ENCODE assay signal across 1 cellular context in the genomic region with DNA sequence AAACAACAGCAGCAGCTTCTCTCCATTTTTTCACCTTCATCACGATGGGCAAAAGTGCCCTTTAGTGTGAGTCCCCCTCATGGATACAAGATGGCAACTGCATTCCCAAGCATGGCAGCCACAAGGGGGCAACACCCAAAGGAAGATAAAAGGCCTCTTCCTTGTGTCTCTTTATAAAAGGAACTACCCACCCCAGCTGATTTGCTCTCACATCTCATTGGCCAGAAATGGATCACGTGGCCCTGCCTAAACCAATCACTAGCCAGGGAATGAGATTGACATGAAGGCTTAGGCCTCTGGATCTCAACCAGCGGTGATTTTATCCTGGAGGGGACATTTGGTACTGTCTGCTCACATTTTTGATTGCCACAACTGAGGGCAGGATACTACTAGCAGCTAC.
TF ChIP-seq lines count a peak whose summit lies in the region.

No MANE protein-coding gene starts in this region.

TF ChIP-seq in HepG2, 621 proteins besides CTCF, POLR2A, EP300 and RAD21 (continued from another document and continues in another):
- TF ChIP-seq, protein P1, sequence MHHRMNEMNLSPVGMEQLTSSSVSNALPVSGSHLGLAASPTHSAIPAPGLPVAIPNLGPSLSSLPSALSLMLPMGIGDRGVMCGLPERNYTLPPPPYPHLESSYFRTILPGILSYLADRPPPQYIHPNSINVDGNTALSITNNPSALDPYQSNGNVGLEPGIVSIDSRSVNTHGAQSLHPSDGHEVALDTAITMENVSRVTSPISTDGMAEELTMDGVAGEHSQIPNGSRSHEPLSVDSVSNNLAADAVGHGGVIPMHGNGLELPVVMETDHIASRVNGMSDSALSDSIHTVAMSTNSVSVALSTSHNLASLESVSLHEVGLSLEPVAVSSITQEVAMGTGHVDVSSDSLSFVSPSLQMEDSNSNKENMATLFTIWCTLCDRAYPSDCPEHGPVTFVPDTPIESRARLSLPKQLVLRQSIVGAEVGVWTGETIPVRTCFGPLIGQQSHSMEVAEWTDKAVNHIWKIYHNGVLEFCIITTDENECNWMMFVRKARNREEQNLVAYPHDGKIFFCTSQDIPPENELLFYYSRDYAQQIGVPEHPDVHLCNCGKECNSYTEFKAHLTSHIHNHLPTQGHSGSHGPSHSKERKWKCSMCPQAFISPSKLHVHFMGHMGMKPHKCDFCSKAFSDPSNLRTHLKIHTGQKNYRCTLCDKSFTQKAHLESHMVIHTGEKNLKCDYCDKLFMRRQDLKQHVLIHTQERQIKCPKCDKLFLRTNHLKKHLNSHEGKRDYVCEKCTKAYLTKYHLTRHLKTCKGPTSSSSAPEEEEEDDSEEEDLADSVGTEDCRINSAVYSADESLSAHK (CRISPR knock-in tag; IDR thresholded peaks at IDR 0.05; ENCODE audit: borderline replicate concordance): no peak
- TF ChIP-seq, protein P2, sequence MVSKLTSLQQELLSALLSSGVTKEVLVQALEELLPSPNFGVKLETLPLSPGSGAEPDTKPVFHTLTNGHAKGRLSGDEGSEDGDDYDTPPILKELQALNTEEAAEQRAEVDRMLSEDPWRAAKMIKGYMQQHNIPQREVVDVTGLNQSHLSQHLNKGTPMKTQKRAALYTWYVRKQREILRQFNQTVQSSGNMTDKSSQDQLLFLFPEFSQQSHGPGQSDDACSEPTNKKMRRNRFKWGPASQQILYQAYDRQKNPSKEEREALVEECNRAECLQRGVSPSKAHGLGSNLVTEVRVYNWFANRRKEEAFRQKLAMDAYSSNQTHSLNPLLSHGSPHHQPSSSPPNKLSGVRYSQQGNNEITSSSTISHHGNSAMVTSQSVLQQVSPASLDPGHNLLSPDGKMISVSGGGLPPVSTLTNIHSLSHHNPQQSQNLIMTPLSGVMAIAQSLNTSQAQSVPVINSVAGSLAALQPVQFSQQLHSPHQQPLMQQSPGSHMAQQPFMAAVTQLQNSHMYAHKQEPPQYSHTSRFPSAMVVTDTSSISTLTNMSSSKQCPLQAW (CRISPR knock-in tag; IDR thresholded peaks at IDR 0.05): no peak
- TF ChIP-seq KDM2A (CRISPR knock-in tag; IDR thresholded peaks at IDR 0.05; ENCODE audit: borderline replicate concordance, low read depth) (no peak), ZNF709 (CRISPR knock-in tag; IDR thresholded peaks at IDR 0.05) (no peak), PRMT3 (CRISPR knock-in tag; IDR thresholded peaks at IDR 0.05; ENCODE audit: borderline replicate concordance, low read depth) (no peak), ZNF331 (CRISPR knock-in tag; IDR thresholded peaks at IDR 0.05) (no peak), PCBP2 (optimal IDR thresholded peaks at IDR 0.05; ENCODE audit: low read depth, low read length, poor library complexity, severe bottlenecking) (no peak), ZKSCAN1 (IDR thresholded peaks at IDR 0.05; ENCODE audit: low read length) (no peak), HNRNPH1 (optimal IDR thresholded peaks at IDR 0.05; ENCODE audit: low read depth, low read length) (no peak), MYNN (CRISPR knock-in tag; IDR thresholded peaks at IDR 0.05; ENCODE audit: low read depth) (no peak), ELF1 (CRISPR knock-in tag; IDR thresholded peaks at IDR 0.05) (peak; percentile 42; the same call in 1 of the 2 replicates), ELF3 (CRISPR knock-in tag; IDR thresholded peaks at IDR 0.05) (peak; percentile 54), ZNF225 (CRISPR knock-in tag; IDR thresholded peaks at IDR 0.05) (no peak), TBL1XR1 (IDR thresholded peaks at IDR 0.05; ENCODE audit: borderline replicate concordance, low read length, partially characterized antibody) (no peak), ATF1 (CRISPR knock-in tag; IDR thresholded peaks at IDR 0.05) (no peak), ZNF282 (IDR thresholded peaks at IDR 0.05; ENCODE audit: partially characterized antibody) (no peak), SIN3B (IDR thresholded peaks at IDR 0.05; ENCODE audit: low read length) (no peak), CHCHD3 (CRISPR knock-in tag; IDR thresholded peaks at IDR 0.05) (no peak), TCF7L2 (IDR thresholded peaks at IDR 0.05; ENCODE audit: low read depth, low read length) (no peak), MTA3 (CRISPR knock-in tag; IDR thresholded peaks at IDR 0.05) (no peak), ZNF234 (CRISPR knock-in tag; conservative IDR thresholded peaks at IDR 0.05) (no peak)
- TF ChIP-seq, protein P3, sequence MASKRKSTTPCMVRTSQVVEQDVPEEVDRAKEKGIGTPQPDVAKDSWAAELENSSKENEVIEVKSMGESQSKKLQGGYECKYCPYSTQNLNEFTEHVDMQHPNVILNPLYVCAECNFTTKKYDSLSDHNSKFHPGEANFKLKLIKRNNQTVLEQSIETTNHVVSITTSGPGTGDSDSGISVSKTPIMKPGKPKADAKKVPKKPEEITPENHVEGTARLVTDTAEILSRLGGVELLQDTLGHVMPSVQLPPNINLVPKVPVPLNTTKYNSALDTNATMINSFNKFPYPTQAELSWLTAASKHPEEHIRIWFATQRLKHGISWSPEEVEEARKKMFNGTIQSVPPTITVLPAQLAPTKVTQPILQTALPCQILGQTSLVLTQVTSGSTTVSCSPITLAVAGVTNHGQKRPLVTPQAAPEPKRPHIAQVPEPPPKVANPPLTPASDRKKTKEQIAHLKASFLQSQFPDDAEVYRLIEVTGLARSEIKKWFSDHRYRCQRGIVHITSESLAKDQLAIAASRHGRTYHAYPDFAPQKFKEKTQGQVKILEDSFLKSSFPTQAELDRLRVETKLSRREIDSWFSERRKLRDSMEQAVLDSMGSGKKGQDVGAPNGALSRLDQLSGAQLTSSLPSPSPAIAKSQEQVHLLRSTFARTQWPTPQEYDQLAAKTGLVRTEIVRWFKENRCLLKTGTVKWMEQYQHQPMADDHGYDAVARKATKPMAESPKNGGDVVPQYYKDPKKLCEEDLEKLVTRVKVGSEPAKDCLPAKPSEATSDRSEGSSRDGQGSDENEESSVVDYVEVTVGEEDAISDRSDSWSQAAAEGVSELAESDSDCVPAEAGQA (IDR thresholded peaks at IDR 0.05; ENCODE audit: low read depth): no peak
- TF ChIP-seq, protein P3 (CRISPR knock-in tag; IDR thresholded peaks at IDR 0.05; ENCODE audit: borderline replicate concordance): no peak
- TF ChIP-seq, protein P4, sequence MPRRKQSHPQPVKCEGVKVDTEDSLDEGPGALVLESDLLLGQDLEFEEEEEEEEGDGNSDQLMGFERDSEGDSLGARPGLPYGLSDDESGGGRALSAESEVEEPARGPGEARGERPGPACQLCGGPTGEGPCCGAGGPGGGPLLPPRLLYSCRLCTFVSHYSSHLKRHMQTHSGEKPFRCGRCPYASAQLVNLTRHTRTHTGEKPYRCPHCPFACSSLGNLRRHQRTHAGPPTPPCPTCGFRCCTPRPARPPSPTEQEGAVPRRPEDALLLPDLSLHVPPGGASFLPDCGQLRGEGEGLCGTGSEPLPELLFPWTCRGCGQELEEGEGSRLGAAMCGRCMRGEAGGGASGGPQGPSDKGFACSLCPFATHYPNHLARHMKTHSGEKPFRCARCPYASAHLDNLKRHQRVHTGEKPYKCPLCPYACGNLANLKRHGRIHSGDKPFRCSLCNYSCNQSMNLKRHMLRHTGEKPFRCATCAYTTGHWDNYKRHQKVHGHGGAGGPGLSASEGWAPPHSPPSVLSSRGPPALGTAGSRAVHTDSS (CRISPR knock-in tag; conservative IDR thresholded peaks at IDR 0.05): no peak
- TF ChIP-seq, protein P5, sequence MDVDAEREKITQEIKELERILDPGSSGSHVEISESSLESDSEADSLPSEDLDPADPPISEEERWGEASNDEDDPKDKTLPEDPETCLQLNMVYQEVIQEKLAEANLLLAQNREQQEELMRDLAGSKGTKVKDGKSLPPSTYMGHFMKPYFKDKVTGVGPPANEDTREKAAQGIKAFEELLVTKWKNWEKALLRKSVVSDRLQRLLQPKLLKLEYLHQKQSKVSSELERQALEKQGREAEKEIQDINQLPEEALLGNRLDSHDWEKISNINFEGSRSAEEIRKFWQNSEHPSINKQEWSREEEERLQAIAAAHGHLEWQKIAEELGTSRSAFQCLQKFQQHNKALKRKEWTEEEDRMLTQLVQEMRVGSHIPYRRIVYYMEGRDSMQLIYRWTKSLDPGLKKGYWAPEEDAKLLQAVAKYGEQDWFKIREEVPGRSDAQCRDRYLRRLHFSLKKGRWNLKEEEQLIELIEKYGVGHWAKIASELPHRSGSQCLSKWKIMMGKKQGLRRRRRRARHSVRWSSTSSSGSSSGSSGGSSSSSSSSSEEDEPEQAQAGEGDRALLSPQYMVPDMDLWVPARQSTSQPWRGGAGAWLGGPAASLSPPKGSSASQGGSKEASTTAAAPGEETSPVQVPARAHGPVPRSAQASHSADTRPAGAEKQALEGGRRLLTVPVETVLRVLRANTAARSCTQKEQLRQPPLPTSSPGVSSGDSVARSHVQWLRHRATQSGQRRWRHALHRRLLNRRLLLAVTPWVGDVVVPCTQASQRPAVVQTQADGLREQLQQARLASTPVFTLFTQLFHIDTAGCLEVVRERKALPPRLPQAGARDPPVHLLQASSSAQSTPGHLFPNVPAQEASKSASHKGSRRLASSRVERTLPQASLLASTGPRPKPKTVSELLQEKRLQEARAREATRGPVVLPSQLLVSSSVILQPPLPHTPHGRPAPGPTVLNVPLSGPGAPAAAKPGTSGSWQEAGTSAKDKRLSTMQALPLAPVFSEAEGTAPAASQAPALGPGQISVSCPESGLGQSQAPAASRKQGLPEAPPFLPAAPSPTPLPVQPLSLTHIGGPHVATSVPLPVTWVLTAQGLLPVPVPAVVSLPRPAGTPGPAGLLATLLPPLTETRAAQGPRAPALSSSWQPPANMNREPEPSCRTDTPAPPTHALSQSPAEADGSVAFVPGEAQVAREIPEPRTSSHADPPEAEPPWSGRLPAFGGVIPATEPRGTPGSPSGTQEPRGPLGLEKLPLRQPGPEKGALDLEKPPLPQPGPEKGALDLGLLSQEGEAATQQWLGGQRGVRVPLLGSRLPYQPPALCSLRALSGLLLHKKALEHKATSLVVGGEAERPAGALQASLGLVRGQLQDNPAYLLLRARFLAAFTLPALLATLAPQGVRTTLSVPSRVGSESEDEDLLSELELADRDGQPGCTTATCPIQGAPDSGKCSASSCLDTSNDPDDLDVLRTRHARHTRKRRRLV (CRISPR knock-in tag; IDR thresholded peaks at IDR 0.05): no peak
- TF ChIP-seq, protein P6, sequence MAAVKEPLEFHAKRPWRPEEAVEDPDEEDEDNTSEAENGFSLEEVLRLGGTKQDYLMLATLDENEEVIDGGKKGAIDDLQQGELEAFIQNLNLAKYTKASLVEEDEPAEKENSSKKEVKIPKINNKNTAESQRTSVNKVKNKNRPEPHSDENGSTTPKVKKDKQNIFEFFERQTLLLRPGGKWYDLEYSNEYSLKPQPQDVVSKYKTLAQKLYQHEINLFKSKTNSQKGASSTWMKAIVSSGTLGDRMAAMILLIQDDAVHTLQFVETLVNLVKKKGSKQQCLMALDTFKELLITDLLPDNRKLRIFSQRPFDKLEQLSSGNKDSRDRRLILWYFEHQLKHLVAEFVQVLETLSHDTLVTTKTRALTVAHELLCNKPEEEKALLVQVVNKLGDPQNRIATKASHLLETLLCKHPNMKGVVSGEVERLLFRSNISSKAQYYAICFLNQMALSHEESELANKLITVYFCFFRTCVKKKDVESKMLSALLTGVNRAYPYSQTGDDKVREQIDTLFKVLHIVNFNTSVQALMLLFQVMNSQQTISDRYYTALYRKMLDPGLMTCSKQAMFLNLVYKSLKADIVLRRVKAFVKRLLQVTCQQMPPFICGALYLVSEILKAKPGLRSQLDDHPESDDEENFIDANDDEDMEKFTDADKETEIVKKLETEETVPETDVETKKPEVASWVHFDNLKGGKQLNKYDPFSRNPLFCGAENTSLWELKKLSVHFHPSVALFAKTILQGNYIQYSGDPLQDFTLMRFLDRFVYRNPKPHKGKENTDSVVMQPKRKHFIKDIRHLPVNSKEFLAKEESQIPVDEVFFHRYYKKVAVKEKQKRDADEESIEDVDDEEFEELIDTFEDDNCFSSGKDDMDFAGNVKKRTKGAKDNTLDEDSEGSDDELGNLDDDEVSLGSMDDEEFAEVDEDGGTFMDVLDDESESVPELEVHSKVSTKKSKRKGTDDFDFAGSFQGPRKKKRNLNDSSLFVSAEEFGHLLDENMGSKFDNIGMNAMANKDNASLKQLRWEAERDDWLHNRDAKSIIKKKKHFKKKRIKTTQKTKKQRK (IDR thresholded peaks at IDR 0.05; ENCODE audit: low read length): no peak
- TF ChIP-seq, protein P7, sequence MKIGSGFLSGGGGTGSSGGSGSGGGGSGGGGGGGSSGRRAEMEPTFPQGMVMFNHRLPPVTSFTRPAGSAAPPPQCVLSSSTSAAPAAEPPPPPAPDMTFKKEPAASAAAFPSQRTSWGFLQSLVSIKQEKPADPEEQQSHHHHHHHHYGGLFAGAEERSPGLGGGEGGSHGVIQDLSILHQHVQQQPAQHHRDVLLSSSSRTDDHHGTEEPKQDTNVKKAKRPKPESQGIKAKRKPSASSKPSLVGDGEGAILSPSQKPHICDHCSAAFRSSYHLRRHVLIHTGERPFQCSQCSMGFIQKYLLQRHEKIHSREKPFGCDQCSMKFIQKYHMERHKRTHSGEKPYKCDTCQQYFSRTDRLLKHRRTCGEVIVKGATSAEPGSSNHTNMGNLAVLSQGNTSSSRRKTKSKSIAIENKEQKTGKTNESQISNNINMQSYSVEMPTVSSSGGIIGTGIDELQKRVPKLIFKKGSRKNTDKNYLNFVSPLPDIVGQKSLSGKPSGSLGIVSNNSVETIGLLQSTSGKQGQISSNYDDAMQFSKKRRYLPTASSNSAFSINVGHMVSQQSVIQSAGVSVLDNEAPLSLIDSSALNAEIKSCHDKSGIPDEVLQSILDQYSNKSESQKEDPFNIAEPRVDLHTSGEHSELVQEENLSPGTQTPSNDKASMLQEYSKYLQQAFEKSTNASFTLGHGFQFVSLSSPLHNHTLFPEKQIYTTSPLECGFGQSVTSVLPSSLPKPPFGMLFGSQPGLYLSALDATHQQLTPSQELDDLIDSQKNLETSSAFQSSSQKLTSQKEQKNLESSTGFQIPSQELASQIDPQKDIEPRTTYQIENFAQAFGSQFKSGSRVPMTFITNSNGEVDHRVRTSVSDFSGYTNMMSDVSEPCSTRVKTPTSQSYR (CRISPR knock-in tag; IDR thresholded peaks at IDR 0.05; ENCODE audit: borderline replicate concordance): no peak
- TF ChIP-seq, protein P8, sequence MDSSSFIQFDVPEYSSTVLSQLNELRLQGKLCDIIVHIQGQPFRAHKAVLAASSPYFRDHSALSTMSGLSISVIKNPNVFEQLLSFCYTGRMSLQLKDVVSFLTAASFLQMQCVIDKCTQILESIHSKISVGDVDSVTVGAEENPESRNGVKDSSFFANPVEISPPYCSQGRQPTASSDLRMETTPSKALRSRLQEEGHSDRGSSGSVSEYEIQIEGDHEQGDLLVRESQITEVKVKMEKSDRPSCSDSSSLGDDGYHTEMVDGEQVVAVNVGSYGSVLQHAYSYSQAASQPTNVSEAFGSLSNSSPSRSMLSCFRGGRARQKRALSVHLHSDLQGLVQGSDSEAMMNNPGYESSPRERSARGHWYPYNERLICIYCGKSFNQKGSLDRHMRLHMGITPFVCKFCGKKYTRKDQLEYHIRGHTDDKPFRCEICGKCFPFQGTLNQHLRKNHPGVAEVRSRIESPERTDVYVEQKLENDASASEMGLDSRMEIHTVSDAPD (CRISPR knock-in tag; IDR thresholded peaks at IDR 0.05): no peak
